17 cellular contexts compared by ENCODE assay signal in the genomic region with DNA sequence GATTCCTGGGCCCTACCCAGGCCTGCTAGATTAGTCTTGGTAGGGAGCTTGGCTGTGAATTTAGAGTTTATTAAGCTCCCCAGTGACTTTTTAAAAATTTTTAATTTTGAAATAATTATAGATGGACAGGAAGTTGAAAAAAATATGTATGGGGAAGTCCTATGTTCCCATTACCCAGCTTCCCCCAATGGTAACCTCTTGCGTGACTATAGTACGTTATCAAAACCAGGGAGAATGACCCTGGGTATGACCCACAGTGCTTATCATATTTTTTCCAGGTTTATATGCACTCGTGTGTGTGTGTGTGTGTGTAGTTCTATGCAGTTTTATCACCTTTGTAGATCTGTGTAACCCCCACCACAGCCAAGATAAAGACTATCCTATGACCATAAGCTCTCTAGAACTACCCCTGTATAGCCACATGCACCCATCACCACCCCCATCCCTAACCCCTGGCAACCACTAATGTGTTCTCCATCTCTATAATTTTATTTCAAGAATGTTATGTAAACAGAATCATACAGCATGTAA.
A peak's percentile ranks its signal among the peaks of the same experiment; 100 is the strongest.
DNase-seq lines count a peak whose midpoint lies in the region; ATAC-seq lines count a peak whose summit lies in the region.
"Had no signal": no experiment of that assay in that cellular context is flagged by ENCODE, and none has a peak within 500 bp of the region (broad histone marks: within the 10 kb centered on the region; RNA-seq: fewer than 3 reads in every experiment).

No MANE protein-coding gene starts in this region.

- H3K27ac Mint-ChIP-seq in dendritic cell treated with granulocyte-macrophage colony-stimulating factor and Interleukin-4, amounts not matched to agents 40 ng/mL and 50 ng/mL, for 4 days: peak overlapping the region; percentile 25
- H3K27ac Mint-ChIP-seq in natural killer cell treated with Interleukin-12 subunit alpha and Interleukin-12 subunit beta and Interleukin-15 and Interleukin-18, amount 100 ng/mL, for 72 hours: peak overlapping the region; percentile 32 to 98
- H3K27ac Mint-ChIP-seq: CD4-positive, CD25-positive, alpha-beta regulatory T cell had no signal

- intact Hi-C loops in dendritic cell treated with granulocyte-macrophage colony-stimulating factor and Interleukin-4, amounts not matched to agents 40 ng/mL and 50 ng/mL, for 4 days (cut with micrococcal nuclease): no loop called here

- no peaks in the 10 kb centered on the region for H3K27me3 Mint-ChIP-seq in dendritic cell treated with granulocyte-macrophage colony-stimulating factor and Interleukin-4, amounts not matched to agents 40 ng/mL and 50 ng/mL, for 4 days
- no peaks in the 10 kb centered on the region for H3K27me3 Mint-ChIP-seq in natural killer cell treated with Interleukin-12 subunit alpha and Interleukin-12 subunit beta and Interleukin-15 and Interleukin-18, amount 100 ng/mL, for 72 hours

- no peaks in the 10 kb centered on the region for H3K9me3 Mint-ChIP-seq in dendritic cell treated with granulocyte-macrophage colony-stimulating factor and Interleukin-4, amounts not matched to agents 40 ng/mL and 50 ng/mL, for 4 days
- peaks cover 14% of the 10 kb centered on the region for H3K9me3 Mint-ChIP-seq in natural killer cell treated with Interleukin-12 subunit alpha and Interleukin-12 subunit beta and Interleukin-15 and Interleukin-18, amount 100 ng/mL, for 72 hours

- DNase-seq in OCI-M1 (lab: John Stamatoyannopoulos, UW) (peak; percentile 91), DMS79 (lab: John Stamatoyannopoulos, UW) (no peak), NCI-H1694 treated with DMSO at 0.1 percent for 48 hours (lab: John Stamatoyannopoulos, UW) (no peak)
- DNase-seq in natural killer cell treated with Interleukin-12 subunit alpha and Interleukin-12 subunit beta and Interleukin-15 and Interleukin-18, amount 100 ng/mL, for 72 hours (ENCODE audit: low spot score): no peak
- DNase-seq in stimulated activated CD4-positive, alpha-beta T cell treated with anti-CD3 and anti-CD28 coated beads, Interleukin-2, amount 100 ng/mL, for 24 hours: no peak
- DNase-seq in activated CD4-positive, alpha-beta T cell treated with anti-CD3 and anti-CD28 coated beads for 4 hours: no peak
- DNase-seq: ACHN; Calu3; CD4-positive, CD25-positive, alpha-beta regulatory T cell; DMS53; KBM-7; NCI-H187; NCI-H2107; NCI-H510A treated with DMSO at 0.1 percent for 48 hours; NCI-H774; SHP77 had no signal

- ATAC-seq in natural killer cell treated with Interleukin-12 subunit alpha and Interleukin-12 subunit beta and Interleukin-15 and Interleukin-18, amount 100 ng/mL, for 72 hours: no peak

- H3K4me3 Mint-ChIP-seq in dendritic cell treated with granulocyte-macrophage colony-stimulating factor and Interleukin-4, amounts not matched to agents 40 ng/mL and 50 ng/mL, for 4 days: no peak overlapping the region
- H3K4me3 Mint-ChIP-seq in natural killer cell treated with Interleukin-12 subunit alpha and Interleukin-12 subunit beta and Interleukin-15 and Interleukin-18, amount 100 ng/mL, for 72 hours: no peak overlapping the region
- H3K4me3 Mint-ChIP-seq: CD4-positive, CD25-positive, alpha-beta regulatory T cell had no signal

- H3K4me1 Mint-ChIP-seq in dendritic cell treated with granulocyte-macrophage colony-stimulating factor and Interleukin-4, amounts not matched to agents 40 ng/mL and 50 ng/mL, for 4 days (ENCODE audit: low read depth): peaks cover 69% of the 10 kb centered on the region
- peaks cover 30 to 66% of the 10 kb centered on the region in 2 donors for H3K4me1 Mint-ChIP-seq in natural killer cell treated with Interleukin-12 subunit alpha and Interleukin-12 subunit beta and Interleukin-15 and Interleukin-18, amount 100 ng/mL, for 72 hours (ENCODE audit: low read depth in 2 of 2)
- H3K4me1 Mint-ChIP-seq: CD4-positive, CD25-positive, alpha-beta regulatory T cell had no signal

- H3K36me3 Mint-ChIP-seq in dendritic cell treated with granulocyte-macrophage colony-stimulating factor and Interleukin-4, amounts not matched to agents 40 ng/mL and 50 ng/mL, for 4 days (ENCODE audit: low read depth): peaks cover 81% of the 10 kb centered on the region
- H3K36me3 Mint-ChIP-seq in natural killer cell treated with Interleukin-12 subunit alpha and Interleukin-12 subunit beta and Interleukin-15 and Interleukin-18, amount 100 ng/mL, for 72 hours: peaks cover 43% of the 10 kb centered on the region
- H3K36me3 Mint-ChIP-seq: CD4-positive, CD25-positive, alpha-beta regulatory T cell had no signal
